Comparison of ENCODE assay signal across 8 cellular contexts in genomic region chr19:53865918-53866696, GRCh38.
DNase-seq lines count a peak whose midpoint lies in the region; TF ChIP-seq lines count a peak whose summit lies in the region.

No MANE protein-coding gene starts in this region.

- no peaks in the 10 kb centered on the region for H3K27me3 ChIP-seq in mucosa of stomach (ENCODE audit: control insufficient read depth, insufficient read depth, low read length)
- H3K27me3 ChIP-seq in stomach smooth muscle (ENCODE audit: control insufficient read depth in 1 of 2, insufficient read depth in 2 of 2, low read length in 2 of 2) = no peaks in the 10 kb centered on the region
- H3K27me3 ChIP-seq in HAP-1 (ENCODE audit: low read depth) = no peaks in the 10 kb centered on the region

- DNase-seq in GM03348 (ENCODE audit: low spot score) (peak; percentile 90), NCI-H69 (lab: John Stamatoyannopoulos, UW) (peak; percentile 83), fibroblast of mammary gland (ENCODE audit: low read depth) (peak; percentile 45), HAP-1 (ENCODE audit: low spot score in 2 of 2) (no peak), cortex of kidney (lab: John Stamatoyannopoulos, UW) (no peak)
- peak; percentile 50 for DNase-seq in activated T-helper 9 cell treated with anti-CD3 and anti-CD28 coated beads, Interleukin-2, amount 50 U/mL, for 16 hours (ENCODE audit: low read depth)

- in situ Hi-C loops in HAP-1 (cut with MboI; ENCODE audit: low sequenced_read_pairs) = no loop called here

- no peak for TF ChIP-seq CTCF in fibroblast of mammary gland (conservative IDR thresholded peaks at IDR 0.05; ENCODE audit: control insufficient read depth, insufficient read depth, low read depth, low read length)

- peaks cover 50% of the 10 kb centered on the region for H3K4me1 ChIP-seq in mucosa of stomach (ENCODE audit: control insufficient read depth, insufficient read depth, low read length)
- peaks cover 25% of the 10 kb centered on the region for H3K4me1 ChIP-seq in stomach smooth muscle (ENCODE audit: control insufficient read depth, insufficient read depth, low read length)
- H3K4me1 ChIP-seq in HAP-1 = peaks cover 3% of the 10 kb centered on the region

- no peaks in the 10 kb centered on the region for H3K36me3 ChIP-seq in mucosa of stomach (ENCODE audit: control insufficient read depth, insufficient read depth, low read length)
- peaks cover under 1 to 4% of the 10 kb centered on the region in 2 donors for H3K36me3 ChIP-seq in stomach smooth muscle (ENCODE audit: control insufficient read depth in 2 of 2, insufficient read depth in 2 of 2, low read length in 2 of 2)
- H3K36me3 ChIP-seq in HAP-1 (replicated peaks) = no peaks in the 10 kb centered on the region

- peak overlapping the region; percentile 63 for H3K9ac ChIP-seq in mucosa of stomach (ENCODE audit: low read length)
- peak overlapping the region; percentile 87 to 92 for H3K9ac ChIP-seq in stomach smooth muscle (ENCODE audit: low read length in 2 of 2)

- H3K4me3 ChIP-seq in fibroblast of mammary gland (ENCODE audit: control insufficient read depth, low read depth, low read length) = peak overlapping the region; percentile 52
- H3K4me3 ChIP-seq in mucosa of stomach (ENCODE audit: low read length) = no peak overlapping the region
- H3K4me3 ChIP-seq in stomach smooth muscle (ENCODE audit: low read length in 2 of 2) = peak overlapping the region; percentile 75 to 81
- no peak overlapping the region for H3K4me3 ChIP-seq in HAP-1

- H3K27ac ChIP-seq in stomach smooth muscle (ENCODE audit: low read length) = peak overlapping the region; percentile 99

- H3K9me3 ChIP-seq in mucosa of stomach (ENCODE audit: control insufficient read depth, low read length) (no peaks in the 10 kb centered on the region), stomach smooth muscle (ENCODE audit: control insufficient read depth in 2 of 2, low read length in 2 of 2) (no peaks in the 10 kb centered on the region), HAP-1 (no peaks in the 10 kb centered on the region)

Comparison
In these comparisons a context has a peak if more than half of its experiments do, and no peak if none do; other contexts are left out.
1. DNase-seq: peak in GM03348 (single experiment), NCI-H69 (single experiment), activated T-helper 9 cell treated with anti-CD3 and anti-CD28 coated beads, Interleukin-2, amount 50 U/mL, for 16 hours (single experiment) and fibroblast of mammary gland (single experiment); none in HAP-1 (0 of 2) and cortex of kidney (single experiment).
2. H3K4me3 ChIP-seq: peak in fibroblast of mammary gland (single experiment) and stomach smooth muscle (2 of 2); none in mucosa of stomach (single experiment) and HAP-1 (single experiment).